10 cellular contexts compared by ENCODE assay signal in the genomic region with DNA sequence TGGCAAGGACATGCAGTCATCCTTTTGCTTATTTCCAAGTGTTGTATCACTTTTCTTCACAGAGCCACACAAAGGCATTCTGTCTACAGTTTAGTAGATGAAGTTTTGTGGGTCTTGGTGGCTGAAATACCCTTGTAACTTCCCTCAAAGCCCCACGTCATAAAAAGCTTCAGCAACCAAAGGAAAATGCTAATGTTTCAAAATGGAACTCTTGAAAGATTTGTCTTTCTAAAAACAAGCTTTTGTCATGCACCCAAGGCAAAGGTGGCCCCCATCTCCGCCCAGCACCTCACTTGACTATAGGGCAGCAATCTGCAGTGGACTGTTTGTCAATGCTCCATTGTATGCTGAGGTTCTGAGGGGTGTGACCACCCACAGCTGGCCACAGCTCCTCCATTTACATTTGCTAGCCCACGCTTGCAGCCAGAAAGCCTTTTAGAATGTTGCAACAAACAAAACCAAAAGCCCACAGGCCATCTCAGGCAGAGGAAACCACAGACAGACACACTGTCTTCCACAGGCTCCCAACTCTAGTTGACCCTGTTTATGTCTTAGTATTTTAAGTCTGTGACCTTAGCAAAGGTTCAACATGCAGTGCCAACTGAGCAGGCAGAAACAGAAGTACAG.
DNase-seq lines count a peak whose midpoint lies in the region; ATAC-seq and TF ChIP-seq lines count a peak whose summit lies in the region.
"Had no signal": no experiment of that assay in that cellular context is flagged by ENCODE, and none has a peak within 500 bp of the region (broad histone marks: within the 10 kb centered on the region; RNA-seq: fewer than 3 reads in every experiment).

No MANE protein-coding gene starts in this region.

- no peaks in the 10 kb centered on the region for H3K27me3 Mint-ChIP-seq in activated naive CD8-positive, alpha-beta T cell treated with anti-CD3 and anti-CD28 coated beads, Interleukin-2, amount 10 ng/mL, durations not matched to agents 7 days and 5 days
- H3K27me3 Mint-ChIP-seq in activated naive CD8-positive, alpha-beta T cell treated with anti-CD3 and anti-CD28 coated beads for 36 hours = no peaks in the 10 kb centered on the region
- H3K27me3 Mint-ChIP-seq in activated T-cell treated with anti-CD3 and anti-CD28 coated beads, Interleukin-2, amount 50 U/mL, for 4 hours (ENCODE audit: low read depth) = no peaks in the 10 kb centered on the region

- peaks cover 0 to 18% (median 0%) of the 10 kb centered on the region in 7 donors for H3K27me3 ChIP-seq in heart right ventricle
- H3K27me3 ChIP-seq: vagina had no signal

- intact Hi-C loops in heart right ventricle (cut with DNase I) = no loop called here

- POLR2A ChIA-PET in activated naive CD8-positive, alpha-beta T cell treated with anti-CD3 and anti-CD28 coated beads, Interleukin-2, amount 10 ng/mL, durations not matched to agents 7 days and 5 days (lab: Charles Lee) = no interaction called here

- no peaks in the 10 kb centered on the region for H3K9me3 ChIP-seq in heart right ventricle
- H3K9me3 ChIP-seq: vagina had no signal

- DNase-seq in activated naive CD8-positive, alpha-beta T cell treated with anti-CD3 and anti-CD28 coated beads, Interleukin-2, amount 10 ng/mL, durations not matched to agents 7 days and 5 days = no peak
- DNase-seq in activated naive CD8-positive, alpha-beta T cell treated with anti-CD3 and anti-CD28 coated beads for 36 hours = no peak
- DNase-seq in NOMO-1 treated with dmso at 0.1 percent for 144 hours (lab: John Stamatoyannopoulos, UW; ENCODE audit: unreplicated experiment) = peak; percentile 79
- DNase-seq in fibroblast of villous mesenchyme (ENCODE audit: low read depth) = peak; percentile 76
- DNase-seq in substantia nigra (lab: John Stamatoyannopoulos, UW) = peak in 6 of 49 donors; percentile 0 to 2 (median 1)
- no peak for DNase-seq in heart right ventricle
- DNase-seq in NCI-H2107 (lab: John Stamatoyannopoulos, UW) = no peak
- no peak for DNase-seq in activated T-cell treated with anti-CD3 and anti-CD28 coated beads, Interleukin-2, amount 50 U/mL, for 4 hours

- H3K27ac ChIP-seq in substantia nigra (ENCODE audit: low read depth, low read length, poor library complexity, severe bottlenecking) (peak overlapping the region; percentile 35), heart right ventricle (no peak overlapping the region)
- H3K27ac ChIP-seq: vagina, VCaP had no signal

- peak overlapping the region; percentile 30 for H3K27ac Mint-ChIP-seq in activated naive CD8-positive, alpha-beta T cell treated with anti-CD3 and anti-CD28 coated beads, Interleukin-2, amount 10 ng/mL, durations not matched to agents 7 days and 5 days
- H3K27ac Mint-ChIP-seq in activated naive CD8-positive, alpha-beta T cell treated with anti-CD3 and anti-CD28 coated beads for 36 hours = no peak overlapping the region

- peaks cover 3% of the 10 kb centered on the region for H3K36me3 Mint-ChIP-seq in activated naive CD8-positive, alpha-beta T cell treated with anti-CD3 and anti-CD28 coated beads, Interleukin-2, amount 10 ng/mL, durations not matched to agents 7 days and 5 days
- peaks cover 1% of the 10 kb centered on the region for H3K36me3 Mint-ChIP-seq in activated naive CD8-positive, alpha-beta T cell treated with anti-CD3 and anti-CD28 coated beads for 36 hours
- no peaks in the 10 kb centered on the region for H3K36me3 Mint-ChIP-seq in activated T-cell treated with anti-CD3 and anti-CD28 coated beads, Interleukin-2, amount 50 U/mL, for 4 hours (ENCODE audit: insufficient read depth)

- no peaks in the 10 kb centered on the region for H3K36me3 ChIP-seq in heart right ventricle
- H3K36me3 ChIP-seq: vagina had no signal

- TF ChIP-seq CTCF in fibroblast of villous mesenchyme (IDR thresholded peaks at IDR 0.05; ENCODE audit: insufficient read depth, low read depth, low read length) (no peak), heart right ventricle (IDR thresholded peaks at IDR 0.05) (no peak)

- peaks cover 21% of the 10 kb centered on the region for H3K4me1 Mint-ChIP-seq in activated naive CD8-positive, alpha-beta T cell treated with anti-CD3 and anti-CD28 coated beads, Interleukin-2, amount 10 ng/mL, durations not matched to agents 7 days and 5 days
- peaks cover 17% of the 10 kb centered on the region for H3K4me1 Mint-ChIP-seq in activated naive CD8-positive, alpha-beta T cell treated with anti-CD3 and anti-CD28 coated beads for 36 hours
- H3K4me1 Mint-ChIP-seq in activated T-cell treated with anti-CD3 and anti-CD28 coated beads, Interleukin-2, amount 50 U/mL, for 4 hours (ENCODE audit: low read depth) = peaks cover 28% of the 10 kb centered on the region

- peaks cover 2% of the 10 kb centered on the region for H3K9me3 Mint-ChIP-seq in activated naive CD8-positive, alpha-beta T cell treated with anti-CD3 and anti-CD28 coated beads, Interleukin-2, amount 10 ng/mL, durations not matched to agents 7 days and 5 days
- H3K9me3 Mint-ChIP-seq in activated naive CD8-positive, alpha-beta T cell treated with anti-CD3 and anti-CD28 coated beads for 36 hours = no peaks in the 10 kb centered on the region
- no peaks in the 10 kb centered on the region for H3K9me3 Mint-ChIP-seq in activated T-cell treated with anti-CD3 and anti-CD28 coated beads, Interleukin-2, amount 50 U/mL, for 4 hours

- ATAC-seq in activated naive CD8-positive, alpha-beta T cell treated with anti-CD3 and anti-CD28 coated beads, Interleukin-2, amount 10 ng/mL, durations not matched to agents 7 days and 5 days (ENCODE audit: low read depth) = peak; percentile 94
- ATAC-seq in heart right ventricle = no peak
- ATAC-seq in activated T-cell treated with anti-CD3 and anti-CD28 coated beads, Interleukin-2, amount 50 U/mL, for 4 hours = no peak

- peak overlapping the region; percentile 25 for H3K4me3 Mint-ChIP-seq in activated naive CD8-positive, alpha-beta T cell treated with anti-CD3 and anti-CD28 coated beads, Interleukin-2, amount 10 ng/mL, durations not matched to agents 7 days and 5 days
- no peak overlapping the region for H3K4me3 Mint-ChIP-seq in activated naive CD8-positive, alpha-beta T cell treated with anti-CD3 and anti-CD28 coated beads for 36 hours
- no peak overlapping the region for H3K4me3 Mint-ChIP-seq in activated T-cell treated with anti-CD3 and anti-CD28 coated beads, Interleukin-2, amount 50 U/mL, for 4 hours

- H3K4me3 ChIP-seq in fibroblast of villous mesenchyme (ENCODE audit: low read depth, low read length) = no peak overlapping the region
- no peak overlapping the region for H3K4me3 ChIP-seq in heart right ventricle
- H3K4me3 ChIP-seq: vagina had no signal

- H3K4me1 ChIP-seq in heart right ventricle = peaks cover 0 to 21% (median 0%) of the 10 kb centered on the region in 9 donors
- H3K4me1 ChIP-seq: vagina had no signal

- WGBS in heart right ventricle, 2 donors = 84 to 92% methylated on average over 3 of the region's 3 CpGs

Comparison
In these comparisons a context has a peak if more than half of its experiments do, and no peak if none do; other contexts are left out.
1. DNase-seq: peak in NOMO-1 treated with dmso at 0.1 percent for 144 hours (single experiment) and fibroblast of villous mesenchyme (single experiment); none in activated naive CD8-positive, alpha-beta T cell treated with anti-CD3 and anti-CD28 coated beads, Interleukin-2, amount 10 ng/mL, durations not matched to agents 7 days and 5 days (single experiment), activated naive CD8-positive, alpha-beta T cell treated with anti-CD3 and anti-CD28 coated beads for 36 hours (single experiment), heart right ventricle (0 of 2), NCI-H2107 (single experiment) and activated T-cell treated with anti-CD3 and anti-CD28 coated beads, Interleukin-2, amount 50 U/mL, for 4 hours (single experiment).